Comparison of ENCODE assay signal across 19 cellular contexts in genomic region chr2:27842894-27843293, GRCh38. TPM values are rescaled to one million over a fixed set of nuclear protein-coding genes. Genes with fewer than 3 reads are reported as not detected.
DNase-seq lines count a peak whose midpoint lies in the region; ATAC-seq, FAIRE-seq and TF ChIP-seq lines count a peak whose summit lies in the region.
"Had no signal": no experiment of that assay in that cellular context is flagged by ENCODE, and none has a peak within 500 bp of the region (broad histone marks: within the 10 kb centered on the region; RNA-seq: fewer than 3 reads in every experiment).

No MANE protein-coding gene starts in this region.

- in situ Hi-C loops in K562 (cut with MboI), result no loop called here

- no peaks in the 10 kb centered on the region for H3K4me1 ChIP-seq in right atrium auricular region
- no peaks in the 10 kb centered on the region for H3K4me1 ChIP-seq in K562 (replicated peaks in 1 of 2; ENCODE audit: control insufficient read depth in 2 of 2, insufficient read depth in 2 of 2, low read length in 2 of 2)

- ATAC-seq in left ventricle myocardium superior, result peak; percentile 64
- ATAC-seq in K562, result no peak
- no peak for ATAC-seq in HG03460 (IDR thresholded peaks at IDR 0.05; ENCODE audit: unreplicated experiment)
- ATAC-seq: GM12878 had no signal

- no peak for TF ChIP-seq EP300 in K562 (IDR thresholded peaks at IDR 0.05; ENCODE audit: low read length)

- POLR2A ChIA-PET in K562 (lab: Yijun Ruan, JAX), result interaction anchor here (1.2 kb wide), 1 partner anchor 10 kb away, joined by 6 read pairs; no protein-coding TSS in a partner anchor

- TF ChIP-seq RAD21 in K562 (CRISPR knock-in tag; conservative IDR thresholded peaks at IDR 0.05 in 1 of 2, IDR thresholded peaks at IDR 0.05 in 1 of 2), result no peak

- H3K9ac ChIP-seq in K562 (ENCODE audit: insufficient read depth in 1 of 2, low read depth in 2 of 2, low read length in 2 of 2), result no peak overlapping the region

- H3K27me3 ChIP-seq in right atrium auricular region, result no peaks in the 10 kb centered on the region
- H3K27me3 ChIP-seq in K562 (ENCODE audit: control insufficient read depth in 2 of 2, insufficient read depth in 2 of 2, low read length in 2 of 2), result peaks cover 15 to 20% of the 10 kb centered on the region in 2 experiments; a peak in 3 of 5 replicates
- H3K27me3 ChIP-seq: BE2C had no signal

- no peaks in the 10 kb centered on the region for H3K79me2 ChIP-seq in K562 (ENCODE audit: control insufficient read depth, insufficient read depth, low read length)

- no peaks in the 10 kb centered on the region for H3K9me1 ChIP-seq in K562 (ENCODE audit: control insufficient read depth, insufficient read depth, low read length)

- CTCF ChIA-PET in K562 (lab: Yijun Ruan, JAX; ENCODE audit: low intra/inter-chr PET ratio), result no interaction called here

- H3K9me3 ChIP-seq in right atrium auricular region (no peaks in the 10 kb centered on the region), K562 (replicated peaks; ENCODE audit: control insufficient read depth, insufficient read depth, low read depth, low read length) (no peaks in the 10 kb centered on the region)

- WGBS in K562 (ENCODE audit: insufficient coverage, low coverage, missing lambda C conversion rate), result 0% methylated on average over 5 of the region's 5 CpGs

- intact Hi-C loops in left ventricle myocardium superior (cut with micrococcal nuclease) (no loop called here), K562 (cut with micrococcal nuclease) (no loop called here)

- no peaks in the 10 kb centered on the region for H4K20me1 ChIP-seq in K562 (replicated peaks; ENCODE audit: control insufficient read depth, insufficient read depth, low read length)

- TF ChIP-seq CTCF in right atrium auricular region (IDR thresholded peaks at IDR 0.05) (no peak), K562 (IDR thresholded peaks at IDR 0.05 in 2 of 3, conservative IDR thresholded peaks at IDR 0.05 in 1 of 3; ENCODE audit: insufficient read depth in 2 of 3, low read depth in 1 of 3, low read length in 3 of 3) (no peak)

- no peak for TF ChIP-seq POLR2A in K562 (conservative IDR thresholded peaks at IDR 0.05)

- no TSS peak for BruUV-seq in K562 (replicated peaks; lab: Mats Ljungman, UMichigan)

- H3K4me3 ChIP-seq in right atrium auricular region (no peak overlapping the region), K562 (no peak overlapping the region)
- H3K4me3 ChIP-seq: GM12878 had no signal

- H3K4me2 ChIP-seq in K562 (ENCODE audit: insufficient read depth, low read length), result no peak overlapping the region

- FAIRE-seq in K562 (lab: Jason Lieb, UNC), result no peak
- FAIRE-seq: GM12878 had no signal

- no peaks in the 10 kb centered on the region for H3K36me3 ChIP-seq in right atrium auricular region
- H3K36me3 ChIP-seq in K562 (ENCODE audit: control insufficient read depth, insufficient read depth, low read length), result no peaks in the 10 kb centered on the region
- H3K36me3 ChIP-seq: BE2C had no signal

- H2AFZ ChIP-seq in K562 (ENCODE audit: low read depth, low read length), result no peak overlapping the region

- DNase-seq in left ventricle myocardium superior (no peak), right atrium auricular region (ENCODE audit: low spot score) (no peak), K562 (ENCODE audit: extremely low read depth in 1 of 4, low spot score in 3 of 4) (no peak), renal cortical epithelial cell (ENCODE audit: low read depth) (peak; percentile 75), germinal center (ENCODE audit: low spot score) (no peak)
- DNase-seq: BE2C; C1 segment of cervical spinal cord; CD4-positive, CD25-positive, alpha-beta regulatory T cell; CD8-positive, alpha-beta memory T cell; COR-L47; DMS 273 treated with DMSO at 0.1 percent for 48 hours; DMS53; DND-41; EL; GOT3; H7 had no signal

- no peak overlapping the region for H3K27ac ChIP-seq in right atrium auricular region
- no peak overlapping the region for H3K27ac ChIP-seq in K562 (ENCODE audit: extremely low read depth, low read depth, low read length)
- H3K27ac ChIP-seq: HL-60 had no signal

TF ChIP-seq in K562, 482 proteins besides CTCF, POLR2A, EP300 and RAD21:
- TF ChIP-seq THAP7 (CRISPR knock-in tag; IDR thresholded peaks at IDR 0.05) (no peak), CEBPB (tag; IDR thresholded peaks at IDR 0.05) (no peak), RHOXF2B (CRISPR knock-in tag; conservative IDR thresholded peaks at IDR 0.05) (no peak), KDM4B (IDR thresholded peaks at IDR 0.05; ENCODE audit: borderline replicate concordance in 2 of 2, low read depth in 1 of 2) (no peak), CBX8 (IDR thresholded peaks at IDR 0.05; ENCODE audit: borderline replicate concordance, extremely low read depth, low read depth, low read length, poor library complexity, severe bottlenecking) (peak; percentile 35)

RNA-seq across cellular contexts. Expression of gene RBKS, which starts 47.3 kb away (rescaled TPM):
- total RNA-seq in left ventricle myocardium superior, result 3.3 TPM
- total RNA-seq in right atrium auricular region, result 1 to 10 TPM; 1.6 to 2.1 TPM
- total RNA-seq in K562 (2011; cell fraction: chromatin; rRNA removed; ENCODE audit: low replicate concordance), result 0.79 and 1.00 TPM in 2 replicates
- 0.50 TPM in 1 of 2 replicates, not detected in the other for total RNA-seq in K562 (2011; cell fraction: nucleolus; rRNA removed)
- total RNA-seq in K562 (2011; cell fraction: nucleoplasm; rRNA removed), result 1.1 and 1.3 TPM in 2 replicates
- total RNA-seq in K562 (2014; rRNA removed), result 0.18 and 0.24 TPM in 2 replicates
- total RNA-seq in K562 (2014; rRNA removed; fragmentation: Illumina TruSeq; extraction: Trizol), result 0.11 and 0.13 TPM in 2 replicates
- 0.15 and 0.25 TPM in 2 replicates for total RNA-seq in K562 (2015; rRNA removed; fragmentation: Illumina TruSeq; extraction: Trizol)
- 0.07 and 0.18 TPM in 2 replicates for total RNA-seq in K562 (2021)
- 0.34 and 0.39 TPM in 2 replicates for polyA plus RNA-seq in K562 (2011; rRNA removed)
- 0.10 and 0.47 TPM in 2 replicates for polyA plus RNA-seq in K562 (2011; cell fraction: cytosol; rRNA removed)
- polyA plus RNA-seq in K562 (2011; cell fraction: nucleus; rRNA removed), result 0.31 and 0.67 TPM in 2 replicates
- polyA plus RNA-seq in K562 (2012), result 0.31 and 0.93 TPM in 2 replicates
- 0.12 and 0.19 TPM in 2 replicates for polyA plus RNA-seq in K562 (2014; fragmentation: Illumina TruSeq; extraction: Trizol)
- polyA plus RNA-seq in K562 (2014; fragmentation: Nextera tagmentation; extraction: Ambion mirVana), result under 1 TPM; 0.06 to 0.24 TPM
- polyA plus RNA-seq in K562 (2014; rRNA removed), result 0.20 and 1.1 TPM in 2 replicates
- 0.36 and 0.39 TPM in 2 replicates for polyA minus RNA-seq in K562 (2011; rRNA and poly(A)+ RNA removed)
- not detected in 2 replicates for polyA minus RNA-seq in K562 (2011; cell fraction: cytosol; rRNA and poly(A)+ RNA removed)
- polyA minus RNA-seq in K562 (2011; cell fraction: nucleus; rRNA and poly(A)+ RNA removed), result 1.1 and 1.2 TPM in 2 replicates
- total RNA-seq in renal cortical epithelial cell, result 10.0 and 12.5 TPM in 2 replicates

RNA-seq across cellular contexts. Expression of gene BABAM2, which starts 47.6 kb away (rescaled TPM):
- total RNA-seq in left ventricle myocardium superior (56.8 TPM), right atrium auricular region (10 to 100 TPM; 58.8 to 60.6 TPM), K562 (2014; rRNA removed) (10.9 and 15.6 TPM in 2 replicates), K562 (2014; rRNA removed; fragmentation: Illumina TruSeq; extraction: Trizol) (27.3 and 31.8 TPM in 2 replicates), K562 (2015; rRNA removed; fragmentation: Illumina TruSeq; extraction: Trizol) (19.9 and 23.5 TPM in 2 replicates), K562 (2021) (23.9 and 24.2 TPM in 2 replicates), renal cortical epithelial cell (27.1 and 57.3 TPM in 2 replicates)
- 95.1 and 126 TPM in 2 replicates for total RNA-seq in K562 (2011; cell fraction: chromatin; rRNA removed; ENCODE audit: low replicate concordance)
- 41.5 and 49.6 TPM in 2 replicates for total RNA-seq in K562 (2011; cell fraction: nucleolus; rRNA removed)
- 76.3 and 103 TPM in 2 replicates for total RNA-seq in K562 (2011; cell fraction: nucleoplasm; rRNA removed)
- polyA plus RNA-seq in K562 (2011; rRNA removed) (22.8 and 25.6 TPM in 2 replicates), K562 (2014; fragmentation: Illumina TruSeq; extraction: Trizol) (27.9 and 32.9 TPM in 2 replicates), K562 (2014; fragmentation: Nextera tagmentation; extraction: Ambion mirVana) (10 to 100 TPM; 35.2 to 37.4 TPM), K562 (2014; rRNA removed) (15.6 and 18.0 TPM in 2 replicates)
- polyA plus RNA-seq in K562 (2011; cell fraction: cytosol; rRNA removed), result 15.8 and 16.3 TPM in 2 replicates
- 21.4 TPM in 2 replicates for polyA plus RNA-seq in K562 (2011; cell fraction: nucleus; rRNA removed)
- polyA plus RNA-seq in K562 (2012), result 24.0 and 34.6 TPM in 2 replicates
- polyA minus RNA-seq in K562 (2011; rRNA and poly(A)+ RNA removed), result 30.3 and 33.4 TPM in 2 replicates
- 10.7 and 17.9 TPM in 2 replicates for polyA minus RNA-seq in K562 (2011; cell fraction: cytosol; rRNA and poly(A)+ RNA removed)
- 42.8 and 66.1 TPM in 2 replicates for polyA minus RNA-seq in K562 (2011; cell fraction: nucleus; rRNA and poly(A)+ RNA removed)
